Comparison of ENCODE assay signal across 3 cellular contexts in genomic region chr10:87729940-87730339, GRCh38.
TF ChIP-seq lines count a peak whose summit lies in the region.

No MANE protein-coding gene starts in this region.

TF ChIP-seq in liver, 16 proteins besides CTCF, POLR2A, EP300 and RAD21:
- no peak for TF ChIP-seq ATF3 (IDR thresholded peaks at IDR 0.05)
- TF ChIP-seq NR2F2 (IDR thresholded peaks at IDR 0.05): peak; percentile 12
- no peak for TF ChIP-seq YY1 (IDR thresholded peaks at IDR 0.05)
- TF ChIP-seq FOXA2 (IDR thresholded peaks at IDR 0.05): no peak

TF ChIP-seq in GM23338, 12 proteins besides CTCF, POLR2A, EP300 and RAD21:
- TF ChIP-seq POLR2AphosphoS5 (IDR thresholded peaks at IDR 0.05; ENCODE audit: low read depth) (no peak), NANOG (IDR thresholded peaks at IDR 0.05; ENCODE audit: borderline replicate concordance) (no peak), STAT1 (IDR thresholded peaks at IDR 0.05; ENCODE audit: unreplicated experiment) (no peak), ZNF462 (CRISPR knock-in tag; IDR thresholded peaks at IDR 0.05) (no peak), ZNF114 (CRISPR knock-in tag; IDR thresholded peaks at IDR 0.05) (no peak), CREB1 (CRISPR knock-in tag; IDR thresholded peaks at IDR 0.05; ENCODE audit: low read depth) (no peak), REST (IDR thresholded peaks at IDR 0.05; ENCODE audit: unreplicated experiment) (no peak), EZH2phosphoT487 (IDR thresholded peaks at IDR 0.05; ENCODE audit: unreplicated experiment) (no peak), EZH2 (IDR thresholded peaks at IDR 0.05; ENCODE audit: low read depth, unreplicated experiment) (no peak), ETS1 (IDR thresholded peaks at IDR 0.05) (no peak), JUNB (IDR thresholded peaks at IDR 0.05; ENCODE audit: unreplicated experiment) (no peak), ZNF331 (CRISPR knock-in tag; IDR thresholded peaks at IDR 0.05; ENCODE audit: low read depth) (no peak)

TF ChIP-seq in endothelial cell of umbilical vein, 7 proteins besides CTCF, POLR2A, EP300 and RAD21:
- TF ChIP-seq GATA2 (IDR thresholded peaks at IDR 0.05; ENCODE audit: insufficient read depth, insufficient read length, low read depth, low read length) (peak; percentile 58), POLR2AphosphoS5 (IDR thresholded peaks at IDR 0.05; ENCODE audit: insufficient read depth, low read depth, low read length) (no peak), EZH2 (IDR thresholded peaks at IDR 0.05; ENCODE audit: borderline replicate concordance, low read depth, low read length, severe bottlenecking) (no peak), FOS (IDR thresholded peaks at IDR 0.05; ENCODE audit: borderline replicate concordance, insufficient read depth, low read length) (peak; percentile 7), JUN (IDR thresholded peaks at IDR 0.05; ENCODE audit: borderline replicate concordance, insufficient read depth, insufficient read length, low read depth) (no peak), MAX (IDR thresholded peaks at IDR 0.05; ENCODE audit: insufficient read depth, insufficient read length) (no peak), MYC (IDR thresholded peaks at IDR 0.05; ENCODE audit: low read depth, low read length) (no peak)
